Comparison of ENCODE assay signal across 17 cellular contexts in the genomic region with DNA sequence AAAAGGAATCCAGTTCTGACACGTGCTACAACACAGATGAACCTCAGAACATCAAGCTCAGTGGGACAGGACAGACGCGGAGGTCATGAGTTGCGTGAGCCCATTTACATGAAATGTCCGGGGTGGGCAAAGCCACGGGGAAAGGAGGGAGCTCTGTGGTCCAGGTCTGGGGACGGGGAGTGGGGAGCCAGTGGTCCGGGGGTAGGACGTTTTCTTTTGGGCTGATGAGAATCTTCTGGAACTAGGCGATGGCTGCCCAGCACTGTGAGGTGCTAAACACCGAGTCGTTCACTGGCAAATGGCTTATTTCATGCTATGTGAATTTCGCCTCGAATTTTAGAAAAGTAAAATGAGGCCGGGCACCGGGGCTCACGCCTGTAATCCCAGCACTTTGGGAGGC. TPM values are rescaled to one million over a fixed set of nuclear protein-coding genes. Genes with fewer than 3 reads are reported as not detected.
"Had no signal": no experiment of that assay in that cellular context is flagged by ENCODE, and none has a peak within 500 bp of the region (broad histone marks: within the 10 kb centered on the region; RNA-seq: fewer than 3 reads in every experiment).

No MANE protein-coding gene starts in this region.

- H3K4me2 ChIP-seq: smooth muscle cell had no signal

- H3K27ac ChIP-seq: ascending aorta, ovary, VCaP had no signal

- H3K27me3 ChIP-seq: ascending aorta, ovary had no signal

- H3K4me3 ChIP-seq: ascending aorta, gastroesophageal sphincter, mucosa of descending colon, ovary, smooth muscle cell had no signal

- DNase-seq: activated CD4-positive, alpha-beta memory T cell treated with anti-CD3 and anti-CD28 coated beads for 36 hours; activated gamma-delta T cell treated with Interleukin-2 at 50 U/mL for 16 hours; activated naive CD8-positive, alpha-beta T cell treated with anti-CD3 and anti-CD28 coated beads, Interleukin-2, amount 10 ng/mL, durations not matched to agents 7 days and 5 days; activated T-cell treated with anti-CD3 and anti-CD28 coated beads, Interleukin-2, amount 50 U/mL, for 48 hours; central memory CD4-positive, alpha-beta T cell; cortex of kidney; effector memory CD4-positive, alpha-beta T cell; immature natural killer cell; naive thymus-derived CD8-positive, alpha-beta T cell; ovary had no signal

- H3K36me3 ChIP-seq: ovary had no signal

- ATAC-seq: gastroesophageal sphincter; left colon; mucosa of descending colon; naive thymus-derived CD8-positive, alpha-beta T cell had no signal

- H3K9me3 ChIP-seq: ascending aorta, gastroesophageal sphincter, mucosa of descending colon, ovary had no signal

RNA-seq across cellular contexts. Expression of gene SOX8, which starts 8.2 kb away (rescaled TPM):
- total RNA-seq: epithelial cell of proximal tubule had no signal
